In genomic region chr6:29722773-29723665, GRCh38 we compare ENCODE assay signal across 8 cellular contexts. TPM values are rescaled to one million over a fixed set of nuclear protein-coding genes. Genes with fewer than 3 reads are reported as not detected.
DNase-seq lines count a peak whose midpoint lies in the region; ATAC-seq and TF ChIP-seq lines count a peak whose summit lies in the region.

Gene HLA-F (plus strand): TSS chr6:29723434. CDS start chr6:29723464, 30 bp downstream.

- H3K4me3 Mint-ChIP-seq in CD4-positive, CD25-positive, alpha-beta regulatory T cell: peak within 1 kb of the TSS; percentile 95 to 100 (median 98)
- H3K4me3 Mint-ChIP-seq in activated naive CD8-positive, alpha-beta T cell treated with anti-CD3 and anti-CD28 coated beads for 36 hours: peak within 1 kb of the TSS; percentile 94
- H3K4me3 Mint-ChIP-seq in osteocyte (ENCODE audit: unreplicated experiment): peak within 1 kb of the TSS; percentile 76

- WGBS in testis, 2 donors: 2 to 3% methylated on average over 28 to 30 of the region's 33 CpGs

- DNase-seq in CD4-positive, CD25-positive, alpha-beta regulatory T cell: peak; percentile 80 to 90 (median 86)
- DNase-seq in SK-N-MC (ENCODE audit: low read depth, low spot score) (peak; percentile 40), Right ventricle myocardium inferior (ENCODE audit: missing footprints) (peak; percentile 92), osteocyte (ENCODE audit: extremely low spot score, unreplicated experiment) (peak; percentile 90), testis (peak; percentile 91)
- peak; percentile 81 for DNase-seq in activated naive CD8-positive, alpha-beta T cell treated with anti-CD3 and anti-CD28 coated beads for 36 hours

- H3K27ac Mint-ChIP-seq in CD4-positive, CD25-positive, alpha-beta regulatory T cell: peak within 1 kb of the TSS; percentile 96 to 99 (median 98)
- peak within 1 kb of the TSS; percentile 91 for H3K27ac Mint-ChIP-seq in activated naive CD8-positive, alpha-beta T cell treated with anti-CD3 and anti-CD28 coated beads for 36 hours
- no peak within 1 kb of the TSS for H3K27ac Mint-ChIP-seq in osteocyte (ENCODE audit: unreplicated experiment)

- H3K4me1 Mint-ChIP-seq in CD4-positive, CD25-positive, alpha-beta regulatory T cell: peaks cover 12 to 57% (median 33%) of the 10 kb centered on the region in 4 donors
- H3K4me1 Mint-ChIP-seq in activated naive CD8-positive, alpha-beta T cell treated with anti-CD3 and anti-CD28 coated beads for 36 hours: peaks cover 43% of the 10 kb centered on the region
- H3K4me1 Mint-ChIP-seq in osteocyte (ENCODE audit: unreplicated experiment): peaks cover 2% of the 10 kb centered on the region

- TF ChIP-seq POLR2A in testis (IDR thresholded peaks at IDR 0.05): no peak

- H3K27ac ChIP-seq in CD4-positive, CD25-positive, alpha-beta regulatory T cell (ENCODE audit: insufficient read depth, low read length, poor library complexity, severe bottlenecking): peak within 1 kb of the TSS; percentile 98
- H3K27ac ChIP-seq in SK-N-MC (no peak within 1 kb of the TSS), testis (peak within 1 kb of the TSS; percentile 86 to 89)

- H3K4me3 ChIP-seq in CD4-positive, CD25-positive, alpha-beta regulatory T cell (ENCODE audit: low read depth, low read length): peak within 1 kb of the TSS; percentile 95
- H3K4me3 ChIP-seq in SK-N-MC: peak within 1 kb of the TSS; percentile 88
- H3K4me3 ChIP-seq in testis: peak within 1 kb of the TSS; percentile 81 to 85

- H3K27me3 Mint-ChIP-seq in CD4-positive, CD25-positive, alpha-beta regulatory T cell: no peaks in the 10 kb centered on the region
- no peaks in the 10 kb centered on the region for H3K27me3 Mint-ChIP-seq in activated naive CD8-positive, alpha-beta T cell treated with anti-CD3 and anti-CD28 coated beads for 36 hours
- peaks cover 22% of the 10 kb centered on the region for H3K27me3 Mint-ChIP-seq in osteocyte (ENCODE audit: unreplicated experiment)

- no peaks in the 10 kb centered on the region for H3K9me3 Mint-ChIP-seq in CD4-positive, CD25-positive, alpha-beta regulatory T cell
- H3K9me3 Mint-ChIP-seq in activated naive CD8-positive, alpha-beta T cell treated with anti-CD3 and anti-CD28 coated beads for 36 hours: no peaks in the 10 kb centered on the region
- no peaks in the 10 kb centered on the region for H3K9me3 Mint-ChIP-seq in osteocyte (ENCODE audit: unreplicated experiment)

- intact Hi-C loops in Right ventricle myocardium inferior (cut with DNase I): no loop called here
- intact Hi-C loops in testis (cut with DNase I; ENCODE audit: low total_unique reads): no loop called here

- peak; percentile 91 for ATAC-seq in CD4-positive, CD25-positive, alpha-beta regulatory T cell (ENCODE audit: low read depth in 2 of 2)
- ATAC-seq in GM19397 (IDR thresholded peaks at IDR 0.05; ENCODE audit: unreplicated experiment) (peak; percentile 80), HG03558 (IDR thresholded peaks at IDR 0.05; ENCODE audit: extremely low read depth, unreplicated experiment) (peak; percentile 60), Right ventricle myocardium inferior (peak; percentile 98)

- no peaks in the 10 kb centered on the region for H3K9me3 ChIP-seq in CD4-positive, CD25-positive, alpha-beta regulatory T cell (ENCODE audit: control insufficient read depth in 2 of 2, low read length in 2 of 2)
- H3K9me3 ChIP-seq in SK-N-MC (ENCODE audit: low read depth, low read length) (no peaks in the 10 kb centered on the region), testis (no peaks in the 10 kb centered on the region)

- peak within 1 kb of the TSS; percentile 66 for H3K9ac ChIP-seq in SK-N-MC (ENCODE audit: insufficient read length)

- no peaks in the 10 kb centered on the region for H3K27me3 ChIP-seq in CD4-positive, CD25-positive, alpha-beta regulatory T cell (ENCODE audit: control insufficient read depth, insufficient read depth, low read length)
- H3K27me3 ChIP-seq in testis: no peaks in the 10 kb centered on the region

- H3K4me1 ChIP-seq in CD4-positive, CD25-positive, alpha-beta regulatory T cell (ENCODE audit: control insufficient read depth, insufficient read depth, low read length, poor library complexity, severe bottlenecking): peaks cover 41% of the 10 kb centered on the region
- H3K4me1 ChIP-seq in testis: peaks cover 4% of the 10 kb centered on the region

- TF ChIP-seq CTCF in osteocyte (IDR thresholded peaks at IDR 0.05) (no peak), testis (IDR thresholded peaks at IDR 0.05) (no peak)

- H3K36me3 Mint-ChIP-seq in CD4-positive, CD25-positive, alpha-beta regulatory T cell: peaks cover 39% of the 10 kb centered on the region
- peaks cover 43% of the 10 kb centered on the region for H3K36me3 Mint-ChIP-seq in activated naive CD8-positive, alpha-beta T cell treated with anti-CD3 and anti-CD28 coated beads for 36 hours
- H3K36me3 Mint-ChIP-seq in osteocyte (ENCODE audit: unreplicated experiment): no peaks in the 10 kb centered on the region

- peaks cover 38% of the 10 kb centered on the region for H3K36me3 ChIP-seq in CD4-positive, CD25-positive, alpha-beta regulatory T cell (ENCODE audit: control insufficient read depth, insufficient read depth, low read length)
- H3K36me3 ChIP-seq in SK-N-MC (ENCODE audit: insufficient read depth, low read length) (no peaks in the 10 kb centered on the region), testis (ENCODE audit: low read depth, missing control alignments) (no peaks in the 10 kb centered on the region)

RNA-seq across cellular contexts. Expression of gene HLA-F, which starts in this region (rescaled TPM):
- total RNA-seq in CD4-positive, CD25-positive, alpha-beta regulatory T cell: 1,143 TPM
- polyA plus RNA-seq in CD4-positive, CD25-positive, alpha-beta regulatory T cell: 100 to 1,000 TPM; 302 to 457 (median 429) TPM
- total RNA-seq in activated naive CD8-positive, alpha-beta T cell treated with anti-CD3 and anti-CD28 coated beads for 36 hours: 100 to 1,000 TPM; 178 to 181 TPM
- total RNA-seq in Right ventricle myocardium inferior: 32.6 TPM
- total RNA-seq in osteocyte: 11.4 and 12.5 TPM in 2 replicates
- 10 to 100 TPM; 25.3 to 28.1 TPM for total RNA-seq in testis
- 51.1 TPM for polyA plus RNA-seq in testis (ENCODE audit: insufficient read depth, low read depth, low replicate concordance)

Comparison
In these comparisons a context has a peak if more than half of its experiments do, and no peak if none do; other contexts are left out.
1. DNase-seq: peak in every context shown above with its lines; median percentile 92 in Right ventricle myocardium inferior; 91 in testis; 90 in osteocyte; 86 in CD4-positive, CD25-positive, alpha-beta regulatory T cell; 81 in activated naive CD8-positive, alpha-beta T cell treated with anti-CD3 and anti-CD28 coated beads for 36 hours; 40 in SK-N-MC.